10 cellular contexts compared by ENCODE assay signal in the genomic region with DNA sequence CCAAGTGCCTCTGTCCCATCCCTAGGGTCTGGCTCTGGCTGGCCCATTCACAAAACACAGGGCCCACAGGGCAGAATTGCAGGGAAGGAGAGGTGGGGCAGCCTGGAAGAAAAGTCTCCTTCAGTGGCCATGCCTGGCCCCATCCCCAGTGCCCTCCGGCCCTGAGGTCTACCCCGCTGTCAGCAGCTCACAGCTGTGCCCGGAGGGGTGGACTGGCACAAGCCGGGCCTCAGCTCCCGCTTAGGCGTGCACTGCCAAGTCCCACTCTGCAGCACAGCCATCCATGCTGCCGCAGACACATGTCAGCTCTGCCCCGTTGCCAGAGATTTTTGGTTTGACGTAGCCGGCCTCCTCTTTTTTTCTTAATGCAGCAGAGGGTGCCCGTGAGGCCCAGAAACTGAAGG. TPM values are rescaled to one million over a fixed set of nuclear protein-coding genes. Genes with fewer than 3 reads are reported as not detected.
DNase-seq lines count a peak whose midpoint lies in the region; FAIRE-seq and TF ChIP-seq lines count a peak whose summit lies in the region.
"Had no signal": no experiment of that assay in that cellular context is flagged by ENCODE, and none has a peak within 500 bp of the region (broad histone marks: within the 10 kb centered on the region; RNA-seq: fewer than 3 reads in every experiment).

No MANE protein-coding gene starts in this region.

- DNase-seq in DMS 273 treated with DMSO at 0.1 percent for 48 hours (lab: John Stamatoyannopoulos, UW), result peak; percentile 48
- peak; percentile 64 for DNase-seq in NCI-H526 treated with DMSO at 0.1 percent for 48 hours (lab: John Stamatoyannopoulos, UW)
- DNase-seq in fibroblast of gingiva (ENCODE audit: low read depth), result peak; percentile 20
- DNase-seq in immature natural killer cell, result no peak
- no peak for DNase-seq in GM12892 (ENCODE audit: insufficient read length)
- no peak for DNase-seq in NCI-H2029 (lab: John Stamatoyannopoulos, UW)
- DNase-seq in HK-2 (ENCODE audit: unreplicated experiment), result no peak
- DNase-seq: activated CD4-positive, alpha-beta memory T cell treated with anti-CD3 and anti-CD28 coated beads, Interleukin-2, amount 10 ng/mL, durations not matched to agents 7 days and 5 days had no signal

- peak; percentile 47 for TF ChIP-seq CTCF in neural cell (IDR thresholded peaks at IDR 0.05; ENCODE audit: poor library complexity, severe bottlenecking)

- no peaks in the 10 kb centered on the region for H3K9me3 ChIP-seq in neural cell (ENCODE audit: low read length)
- H3K9me3 ChIP-seq: neutrophil had no signal

- H3K36me3 Mint-ChIP-seq in immature natural killer cell, result no peaks in the 10 kb centered on the region

- no peak for TF ChIP-seq POLR2A in GM12892 (IDR thresholded peaks at IDR 0.05; ENCODE audit: low read depth, low read length)

- H2AFZ ChIP-seq in neural cell (ENCODE audit: low read depth, low read length), result no peak overlapping the region

- TF ChIP-seq RAD21 in neural cell (conservative IDR thresholded peaks at IDR 0.05), result no peak

- H3K4me3 Mint-ChIP-seq in immature natural killer cell, result no peak overlapping the region
- H3K4me3 Mint-ChIP-seq: activated CD4-positive, alpha-beta memory T cell treated with anti-CD3 and anti-CD28 coated beads, Interleukin-2, amount 10 ng/mL, durations not matched to agents 7 days and 5 days had no signal

- H3K4me2 ChIP-seq in neural cell (ENCODE audit: low read length), result no peak overlapping the region

- H4K20me1 ChIP-seq in neural cell (ENCODE audit: insufficient read depth), result no peaks in the 10 kb centered on the region

- no peaks in the 10 kb centered on the region for H3K36me3 ChIP-seq in neural cell (ENCODE audit: insufficient read depth, low read length)
- H3K36me3 ChIP-seq: neutrophil had no signal

- no peak for FAIRE-seq in GM12892 (lab: Jason Lieb, UNC)

- no peak for TF ChIP-seq EP300 in neural cell (conservative IDR thresholded peaks at IDR 0.05; ENCODE audit: poor library complexity, severe bottlenecking)

- H3K4me1 Mint-ChIP-seq in immature natural killer cell, result no peaks in the 10 kb centered on the region
- H3K4me1 Mint-ChIP-seq: activated CD4-positive, alpha-beta memory T cell treated with anti-CD3 and anti-CD28 coated beads, Interleukin-2, amount 10 ng/mL, durations not matched to agents 7 days and 5 days had no signal

- no peaks in the 10 kb centered on the region for H3K27me3 ChIP-seq in neural cell (ENCODE audit: insufficient read depth, low read depth, low read length)

- no peaks in the 10 kb centered on the region for H3F3A ChIP-seq in neural cell (ENCODE audit: insufficient read depth, low read length, poor library complexity, severe bottlenecking)

- no peaks in the 10 kb centered on the region for H3K9me3 Mint-ChIP-seq in immature natural killer cell
- H3K9me3 Mint-ChIP-seq: activated CD4-positive, alpha-beta memory T cell treated with anti-CD3 and anti-CD28 coated beads, Interleukin-2, amount 10 ng/mL, durations not matched to agents 7 days and 5 days had no signal

- H3K4me3 ChIP-seq in neural cell (ENCODE audit: low read length), result peak overlapping the region; percentile 55

- no peaks in the 10 kb centered on the region for H3K79me2 ChIP-seq in neural cell (replicated peaks; ENCODE audit: insufficient read depth, low read length)

- peak overlapping the region; percentile 43 for H3K9ac ChIP-seq in neural cell (ENCODE audit: low read length)

- H3K27ac Mint-ChIP-seq in immature natural killer cell, result no peak overlapping the region
- H3K27ac Mint-ChIP-seq: activated CD4-positive, alpha-beta memory T cell treated with anti-CD3 and anti-CD28 coated beads, Interleukin-2, amount 10 ng/mL, durations not matched to agents 7 days and 5 days had no signal

- peaks cover 2 to 15% (median 13%) of the 10 kb centered on the region in 3 donors for H3K27me3 Mint-ChIP-seq in immature natural killer cell (ENCODE audit: low read depth in 3 of 3)

- H3K9me2 ChIP-seq in neural cell (ENCODE audit: insufficient read depth, low read length), result no peaks in the 10 kb centered on the region

- no peak overlapping the region for H3K27ac ChIP-seq in neural cell (ENCODE audit: low read length)
- H3K27ac ChIP-seq: neutrophil had no signal

TF ChIP-seq in neural cell, 6 proteins besides CTCF, POLR2A, EP300 and RAD21:
- TF ChIP-seq SMC3 (conservative IDR thresholded peaks at IDR 0.05; ENCODE audit: poor library complexity) (no peak), MXI1 (conservative IDR thresholded peaks at IDR 0.05; ENCODE audit: poor library complexity, severe bottlenecking) (peak; percentile 84), EZH2 (IDR thresholded peaks at IDR 0.05; ENCODE audit: borderline replicate concordance, insufficient read depth, low read length, poor library complexity, severe bottlenecking) (no peak), POLR2AphosphoS5 (IDR thresholded peaks at IDR 0.05) (peak; percentile 11), TAF1 (IDR thresholded peaks at IDR 0.05; ENCODE audit: low read depth) (no peak)
- TF ChIP-seq, protein P1, sequence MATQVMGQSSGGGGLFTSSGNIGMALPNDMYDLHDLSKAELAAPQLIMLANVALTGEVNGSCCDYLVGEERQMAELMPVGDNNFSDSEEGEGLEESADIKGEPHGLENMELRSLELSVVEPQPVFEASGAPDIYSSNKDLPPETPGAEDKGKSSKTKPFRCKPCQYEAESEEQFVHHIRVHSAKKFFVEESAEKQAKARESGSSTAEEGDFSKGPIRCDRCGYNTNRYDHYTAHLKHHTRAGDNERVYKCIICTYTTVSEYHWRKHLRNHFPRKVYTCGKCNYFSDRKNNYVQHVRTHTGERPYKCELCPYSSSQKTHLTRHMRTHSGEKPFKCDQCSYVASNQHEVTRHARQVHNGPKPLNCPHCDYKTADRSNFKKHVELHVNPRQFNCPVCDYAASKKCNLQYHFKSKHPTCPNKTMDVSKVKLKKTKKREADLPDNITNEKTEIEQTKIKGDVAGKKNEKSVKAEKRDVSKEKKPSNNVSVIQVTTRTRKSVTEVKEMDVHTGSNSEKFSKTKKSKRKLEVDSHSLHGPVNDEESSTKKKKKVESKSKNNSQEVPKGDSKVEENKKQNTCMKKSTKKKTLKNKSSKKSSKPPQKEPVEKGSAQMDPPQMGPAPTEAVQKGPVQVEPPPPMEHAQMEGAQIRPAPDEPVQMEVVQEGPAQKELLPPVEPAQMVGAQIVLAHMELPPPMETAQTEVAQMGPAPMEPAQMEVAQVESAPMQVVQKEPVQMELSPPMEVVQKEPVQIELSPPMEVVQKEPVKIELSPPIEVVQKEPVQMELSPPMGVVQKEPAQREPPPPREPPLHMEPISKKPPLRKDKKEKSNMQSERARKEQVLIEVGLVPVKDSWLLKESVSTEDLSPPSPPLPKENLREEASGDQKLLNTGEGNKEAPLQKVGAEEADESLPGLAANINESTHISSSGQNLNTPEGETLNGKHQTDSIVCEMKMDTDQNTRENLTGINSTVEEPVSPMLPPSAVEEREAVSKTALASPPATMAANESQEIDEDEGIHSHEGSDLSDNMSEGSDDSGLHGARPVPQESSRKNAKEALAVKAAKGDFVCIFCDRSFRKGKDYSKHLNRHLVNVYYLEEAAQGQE (IDR thresholded peaks at IDR 0.05; ENCODE audit: borderline replicate concordance), result no peak

RNA-seq across cellular contexts. Expression of a gene that starts 3.9 kb away (rescaled TPM):
- polyA plus RNA-seq in neural cell (1.0 and 1.1 TPM in 2 replicates), immature natural killer cell (not detected)
- polyA minus RNA-seq in neural cell, result 3.2 and 4.6 TPM in 2 replicates
- not detected for polyA plus RNA-seq in GM12892 (2012; ENCODE audit: missing spikeins)

RNA-seq across cellular contexts. Expression of a gene that starts 27.7 kb away (rescaled TPM):
- polyA plus RNA-seq in neural cell, result 0.61 and 0.92 TPM in 2 replicates
- polyA minus RNA-seq in neural cell, result 0.73 TPM in 1 of 2 replicates, not detected in the other
- polyA plus RNA-seq in immature natural killer cell, result not detected
- polyA plus RNA-seq in GM12892 (2012; ENCODE audit: missing spikeins), result 0.11 TPM

RNA-seq across cellular contexts. Expression of a gene that starts 44.5 kb away (rescaled TPM):
- polyA plus RNA-seq in neural cell (0.28 TPM in 1 of 2 replicates, not detected in the other), immature natural killer cell (10 to 100 TPM; 16.8 to 37.7 (median 26.3) TPM)
- 0.69 TPM in 1 of 2 replicates, not detected in the other for polyA minus RNA-seq in neural cell
- polyA plus RNA-seq in GM12892 (2012; ENCODE audit: missing spikeins), result 1.3 TPM

Comparison
In these comparisons a context has a peak if more than half of its experiments do, and no peak if none do; other contexts are left out.
1. DNase-seq: peak in DMS 273 treated with DMSO at 0.1 percent for 48 hours (single experiment), NCI-H526 treated with DMSO at 0.1 percent for 48 hours (single experiment) and fibroblast of gingiva (single experiment); none in immature natural killer cell (0 of 3), GM12892 (single experiment), NCI-H2029 (single experiment) and HK-2 (single experiment).
2. RNA of a gene that starts 44.5 kb away (polyA plus RNA-seq): 16.8 to 37.7 TPM in immature natural killer cell; 0.28 TPM in neural cell; every median in the first group is over 10 times any median in the second.